24 cellular contexts compared by ENCODE assay signal in genomic region chr4:92483341-92483740, GRCh38.
"Had no signal": no experiment of that assay in that cellular context is flagged by ENCODE, and none has a peak within 500 bp of the region (broad histone marks: within the 10 kb centered on the region; RNA-seq: fewer than 3 reads in every experiment).

No MANE protein-coding gene starts in this region.

- H3K4me3 ChIP-seq: body of pancreas, cardiac muscle cell, pancreas, right lobe of liver, skin epidermis, thyroid gland, upper lobe of right lung had no signal

- H3K9me3 Mint-ChIP-seq: activated CD4-positive, alpha-beta T cell treated with anti-CD3 and anti-CD28 coated beads, Interleukin-2, amount 10 ng/mL, durations not matched to agents 7 days and 5 days; nephron progenitor cell had no signal

- H3K4me3 Mint-ChIP-seq: activated CD4-positive, alpha-beta T cell treated with anti-CD3 and anti-CD28 coated beads, Interleukin-2, amount 10 ng/mL, durations not matched to agents 7 days and 5 days; activated CD8-positive, alpha-beta T cell treated with anti-CD3 and anti-CD28 coated beads, Interleukin-2, amount 10 ng/mL, durations not matched to agents 7 days and 5 days; activated naive CD4-positive, alpha-beta T cell treated with anti-CD3 and anti-CD28 coated beads, Interleukin-2, amount 50 U/mL, for 24 hours; immature natural killer cell; memory B cell; nephron progenitor cell; stimulated activated naive CD8-positive, alpha-beta T cell treated with anti-CD3 and anti-CD28 coated beads, Interleukin-15, Interleukin-2, amounts not matched to agents 100 ng/mL and 50 ng/mL, for 24 hours had no signal

- ATAC-seq: activated CD8-positive, alpha-beta T cell treated with anti-CD3 and anti-CD28 coated beads, Interleukin-2, amount 10 ng/mL, durations not matched to agents 7 days and 5 days; body of pancreas; foreskin keratinocyte; pancreas; right lobe of liver; upper lobe of right lung had no signal

- H3K4me1 Mint-ChIP-seq: activated CD4-positive, alpha-beta T cell treated with anti-CD3 and anti-CD28 coated beads, Interleukin-2, amount 10 ng/mL, durations not matched to agents 7 days and 5 days; activated naive CD4-positive, alpha-beta T cell treated with anti-CD3 and anti-CD28 coated beads, Interleukin-2, amount 50 U/mL, for 24 hours; immature natural killer cell; memory B cell had no signal

- H3K27me3 ChIP-seq: body of pancreas, cardiac muscle cell, foreskin keratinocyte, right lobe of liver, thyroid gland, upper lobe of right lung had no signal

- H3K36me3 Mint-ChIP-seq: activated naive CD4-positive, alpha-beta T cell treated with anti-CD3 and anti-CD28 coated beads, Interleukin-2, amount 50 U/mL, for 24 hours; immature natural killer cell; memory B cell had no signal

- H3K27ac Mint-ChIP-seq: activated CD4-positive, alpha-beta T cell treated with anti-CD3 and anti-CD28 coated beads, Interleukin-2, amount 10 ng/mL, durations not matched to agents 7 days and 5 days; activated CD8-positive, alpha-beta T cell treated with anti-CD3 and anti-CD28 coated beads, Interleukin-2, amount 10 ng/mL, durations not matched to agents 7 days and 5 days; activated naive CD4-positive, alpha-beta T cell treated with anti-CD3 and anti-CD28 coated beads, Interleukin-2, amount 50 U/mL, for 24 hours; immature natural killer cell; memory B cell; nephron progenitor cell; stimulated activated naive CD8-positive, alpha-beta T cell treated with anti-CD3 and anti-CD28 coated beads, Interleukin-15, Interleukin-2, amounts not matched to agents 100 ng/mL and 50 ng/mL, for 24 hours had no signal

- H3K4me1 ChIP-seq: body of pancreas, foreskin keratinocyte, pancreas, right lobe of liver, thyroid gland, upper lobe of right lung had no signal

- H3K9me3 ChIP-seq: body of pancreas, pancreas, right lobe of liver, thyroid gland, upper lobe of right lung had no signal

- DNase-seq: activated CD4-positive, alpha-beta T cell treated with anti-CD3 and anti-CD28 coated beads, Interleukin-2, amount 10 ng/mL, durations not matched to agents 7 days and 5 days; activated CD4-positive, CD25-positive, alpha-beta regulatory T cell treated with anti-CD3 and anti-CD28 coated beads, Interleukin-2, amount 50 U/mL, for 72 hours; activated CD8-positive, alpha-beta T cell treated with anti-CD3 and anti-CD28 coated beads, Interleukin-2, amount 10 ng/mL, durations not matched to agents 7 days and 5 days; activated gamma-delta T cell treated with Interleukin-2 at 50 U/mL for 16 hours; anterior cingulate cortex; body of pancreas; cortex of kidney; effector CD4-positive, alpha-beta T cell; foreskin keratinocyte; immature natural killer cell; kidney glomerular epithelial cell; nephron progenitor cell; pancreas; right lobe of liver; stimulated activated CD4-positive, alpha-beta T cell treated with anti-CD3 and anti-CD28 coated beads, Interleukin-1b, Interleukin-23, amount 100 ng/mL, for 48 hours; substantia nigra; T1000; thyroid gland; upper lobe of right lung had no signal

- H3K36me3 ChIP-seq: cardiac muscle cell, pancreas, right lobe of liver, thyroid gland, upper lobe of right lung had no signal

- H3K27me3 Mint-ChIP-seq: activated CD4-positive, alpha-beta T cell treated with anti-CD3 and anti-CD28 coated beads, Interleukin-2, amount 10 ng/mL, durations not matched to agents 7 days and 5 days; activated naive CD4-positive, alpha-beta T cell treated with anti-CD3 and anti-CD28 coated beads, Interleukin-2, amount 50 U/mL, for 24 hours; memory B cell; stimulated activated naive CD8-positive, alpha-beta T cell treated with anti-CD3 and anti-CD28 coated beads, Interleukin-15, Interleukin-2, amounts not matched to agents 100 ng/mL and 50 ng/mL, for 24 hours had no signal

- H3K27ac ChIP-seq: body of pancreas, cardiac muscle cell, foreskin keratinocyte, pancreas, right lobe of liver, skin epidermis, thyroid gland, upper lobe of right lung had no signal
